ENCODE assay signal across 8 cellular contexts in genomic region chr12:108633534-108634224, GRCh38. TPM values are rescaled to one million over a fixed set of nuclear protein-coding genes. Genes with fewer than 3 reads are reported as not detected.
DNase-seq lines count a peak whose midpoint lies in the region; ATAC-seq lines count a peak whose summit lies in the region.

Gene SELPLG, minus strand, starts transcription at chr12:108633894. Its CDS starts 9,587 bp downstream, at chr12:108624307.

- no peaks in the 10 kb centered on the region for H3K36me3 ChIP-seq in subcutaneous abdominal adipose tissue (ENCODE audit: control insufficient read depth in 5 of 5, insufficient read depth in 5 of 5, low read length in 5 of 5)

- no peaks in the 10 kb centered on the region for H3K9me3 Mint-ChIP-seq in activated naive CD8-positive, alpha-beta T cell (ENCODE audit: low read depth)

- DNase-seq in T follicular helper cell (ENCODE audit: low read depth) (peak; percentile 82), myocyte (ENCODE audit: low read depth) (peak; percentile 93), HuH-7 (ENCODE audit: low spot score) (no peak), NCI-H146 treated with DMSO at 0.1 percent for 48 hours (lab: John Stamatoyannopoulos, UW; ENCODE audit: unreplicated experiment) (no peak)

- peaks cover 3 to 72% (median 51%) of the 10 kb centered on the region in 5 donors for H3K4me1 ChIP-seq in subcutaneous abdominal adipose tissue (ENCODE audit: control insufficient read depth in 5 of 5, insufficient read depth in 5 of 5, low read length in 5 of 5)

- peak; percentile 62 for ATAC-seq in GM18873 (IDR thresholded peaks at IDR 0.05; ENCODE audit: low FRiP score, unreplicated experiment)
- ATAC-seq in HG03095 (IDR thresholded peaks at IDR 0.05; ENCODE audit: unreplicated experiment): peak; percentile 52

- H3K9me3 ChIP-seq in subcutaneous abdominal adipose tissue (ENCODE audit: control insufficient read depth in 5 of 5, low read length in 5 of 5): no peaks in the 10 kb centered on the region

- H3K4me3 ChIP-seq in subcutaneous abdominal adipose tissue (ENCODE audit: low read depth in 1 of 5, low read length in 5 of 5): peak within 1 kb of the TSS; percentile 36 to 57 (median 47)

- H3K4me3 Mint-ChIP-seq in activated naive CD8-positive, alpha-beta T cell: peak within 1 kb of the TSS; percentile 96

- H3K27ac ChIP-seq in subcutaneous abdominal adipose tissue (ENCODE audit: low read depth, low read length): peak within 1 kb of the TSS; percentile 10

- peaks cover 2% of the 10 kb centered on the region for H3K36me3 Mint-ChIP-seq in activated naive CD8-positive, alpha-beta T cell

- H3K27ac Mint-ChIP-seq in activated naive CD8-positive, alpha-beta T cell: peak within 1 kb of the TSS; percentile 99

- H3K4me1 Mint-ChIP-seq in activated naive CD8-positive, alpha-beta T cell (ENCODE audit: low read depth): peaks cover 80% of the 10 kb centered on the region

- peak within 1 kb of the TSS in 3 of 5 donors; percentile 13 to 53 (median 40) for H3K9ac ChIP-seq in subcutaneous abdominal adipose tissue (ENCODE audit: low read length in 5 of 5)

- no peaks in the 10 kb centered on the region for H3K27me3 Mint-ChIP-seq in activated naive CD8-positive, alpha-beta T cell

- H3K27me3 ChIP-seq in subcutaneous abdominal adipose tissue (ENCODE audit: control insufficient read depth in 5 of 5, insufficient read depth in 4 of 5, low read length in 5 of 5): no peaks in the 10 kb centered on the region

RNA-seq across cellular contexts. Expression of gene SELPLG, which starts in this region (rescaled TPM):
- 2.4 and 2.9 TPM in 2 replicates for total RNA-seq in myocyte
- 5.1 TPM for polyA plus RNA-seq in myocyte (2012)

Comparison
In these comparisons a context has a peak if more than half of its experiments do, and no peak if none do; other contexts are left out.
1. DNase-seq: peak in T follicular helper cell (single experiment) and myocyte (single experiment); none in HuH-7 (single experiment) and NCI-H146 treated with DMSO at 0.1 percent for 48 hours (single experiment).